8 cellular contexts compared by ENCODE assay signal in genomic region chr1:9822897-9823692, GRCh38. TPM values are rescaled to one million over a fixed set of nuclear protein-coding genes. Genes with fewer than 3 reads are reported as not detected.
DNase-seq lines count a peak whose midpoint lies in the region; ATAC-seq and TF ChIP-seq lines count a peak whose summit lies in the region.

No MANE protein-coding gene starts in this region.

- WGBS in ovary, 3 donors, result 0% methylated on average over 58 to 71 of the region's 71 CpGs

- no peaks in the 10 kb centered on the region for H3K9me3 ChIP-seq in Loucy (ENCODE audit: insufficient read depth, low read depth, low read length)
- H3K9me3 ChIP-seq in ovary, result no peaks in the 10 kb centered on the region

- H2AFZ ChIP-seq in Loucy (ENCODE audit: low read length), result peak overlapping the region; percentile 41; the same call in 1 of the 2 replicates

- peak overlapping the region; percentile 84 for H3K27ac Mint-ChIP-seq in activated T-helper 1 cell treated with anti-CD3 and anti-CD28 coated beads, Interleukin-12 subunit alpha, Interleukin-12 subunit beta, Interleukin-2, Interleukin-4 antibody, amounts not matched to agents 30 ng/mL and 10 ng/mL and 1 ng/mL, durations not matched to agents 14 hours and 24 hours and 36 hours

- H3K9ac ChIP-seq in Loucy (ENCODE audit: low read depth, low read length, poor library complexity, severe bottlenecking), result peak overlapping the region; percentile 83

- peaks cover 6% of the 10 kb centered on the region for H3K36me3 Mint-ChIP-seq in activated T-helper 1 cell treated with anti-CD3 and anti-CD28 coated beads, Interleukin-12 subunit alpha, Interleukin-12 subunit beta, Interleukin-2, Interleukin-4 antibody, amounts not matched to agents 30 ng/mL and 10 ng/mL and 1 ng/mL, durations not matched to agents 14 hours and 24 hours and 36 hours (ENCODE audit: low read depth)

- H4K20me1 ChIP-seq in Loucy (ENCODE audit: insufficient read depth, low read length, poor library complexity, severe bottlenecking), result peaks cover 34% of the 10 kb centered on the region

- ATAC-seq in GM21360 (IDR thresholded peaks at IDR 0.05; ENCODE audit: unreplicated experiment), result no peak

- no peaks in the 10 kb centered on the region for H3K27me3 ChIP-seq in Loucy (ENCODE audit: insufficient read depth, low read length, poor library complexity, severe bottlenecking)
- no peaks in the 10 kb centered on the region for H3K27me3 ChIP-seq in ovary

- peak overlapping the region; percentile 97 for H3K4me3 Mint-ChIP-seq in activated T-helper 1 cell treated with anti-CD3 and anti-CD28 coated beads, Interleukin-12 subunit alpha, Interleukin-12 subunit beta, Interleukin-2, Interleukin-4 antibody, amounts not matched to agents 30 ng/mL and 10 ng/mL and 1 ng/mL, durations not matched to agents 14 hours and 24 hours and 36 hours

- H3K9me2 ChIP-seq in Loucy (replicated peaks; ENCODE audit: low read depth, low read length), result no peaks in the 10 kb centered on the region

- no peaks in the 10 kb centered on the region for H3K36me3 ChIP-seq in Loucy (ENCODE audit: insufficient read depth, low read length)
- no peaks in the 10 kb centered on the region for H3K36me3 ChIP-seq in ovary

- H3F3A ChIP-seq in Loucy (ENCODE audit: low read depth), result peaks cover 11% of the 10 kb centered on the region; the same call in 1 of the 2 replicates

- H3K4me1 Mint-ChIP-seq in activated T-helper 1 cell treated with anti-CD3 and anti-CD28 coated beads, Interleukin-12 subunit alpha, Interleukin-12 subunit beta, Interleukin-2, Interleukin-4 antibody, amounts not matched to agents 30 ng/mL and 10 ng/mL and 1 ng/mL, durations not matched to agents 14 hours and 24 hours and 36 hours (ENCODE audit: low read depth), result peaks cover 40% of the 10 kb centered on the region

- H3K27me3 Mint-ChIP-seq in activated T-helper 1 cell treated with anti-CD3 and anti-CD28 coated beads, Interleukin-12 subunit alpha, Interleukin-12 subunit beta, Interleukin-2, Interleukin-4 antibody, amounts not matched to agents 30 ng/mL and 10 ng/mL and 1 ng/mL, durations not matched to agents 14 hours and 24 hours and 36 hours (ENCODE audit: insufficient read depth), result peaks cover 5% of the 10 kb centered on the region

- no peak for TF ChIP-seq EP300 in ovary (IDR thresholded peaks at IDR 0.05)

- no peak for TF ChIP-seq POLR2A in ovary (IDR thresholded peaks at IDR 0.05)

- H3K4me1 ChIP-seq in Loucy (ENCODE audit: insufficient read depth, low read length, poor library complexity, severe bottlenecking) (peaks cover 49% of the 10 kb centered on the region), ovary (ENCODE audit: insufficient read depth) (no peaks in the 10 kb centered on the region)

- peaks cover 52% of the 10 kb centered on the region for H3K79me2 ChIP-seq in Loucy (ENCODE audit: insufficient read depth, low read length)

- H3K4me3 ChIP-seq in Loucy (ENCODE audit: low read length, poor library complexity, severe bottlenecking), result peak overlapping the region; percentile 77
- peak overlapping the region; percentile 94 for H3K4me3 ChIP-seq in ovary

- no peaks in the 10 kb centered on the region for H3K9me3 Mint-ChIP-seq in activated T-helper 1 cell treated with anti-CD3 and anti-CD28 coated beads, Interleukin-12 subunit alpha, Interleukin-12 subunit beta, Interleukin-2, Interleukin-4 antibody, amounts not matched to agents 30 ng/mL and 10 ng/mL and 1 ng/mL, durations not matched to agents 14 hours and 24 hours and 36 hours

- TF ChIP-seq CTCF in Loucy (conservative IDR thresholded peaks at IDR 0.05; ENCODE audit: low read length) (no peak), ovary (IDR thresholded peaks at IDR 0.05) (no peak)

- DNase-seq in NCI-H82 (lab: John Stamatoyannopoulos, UW), result peak; percentile 65
- DNase-seq in NCI-H82 treated with DMSO at 0.1 percent for 48 hours (lab: John Stamatoyannopoulos, UW; ENCODE audit: unreplicated experiment), result no peak
- DNase-seq in activated T-helper 1 cell treated with anti-CD3 and anti-CD28 coated beads, Interleukin-12 subunit alpha, Interleukin-12 subunit beta, Interleukin-2, Interleukin-4 antibody, amounts not matched to agents 30 ng/mL and 10 ng/mL and 1 ng/mL, durations not matched to agents 14 hours and 24 hours and 36 hours (ENCODE audit: low spot score), result peak; percentile 20
- DNase-seq in glomerular visceral epithelial cell (ENCODE audit: extremely low spot score), result peak; percentile 26
- peak; percentile 33 to 59 (median 56) for DNase-seq in ovary
- DNase-seq in OCI-M2 (lab: John Stamatoyannopoulos, UW; ENCODE audit: unreplicated experiment), result no peak

- intact Hi-C loops in activated T-helper 1 cell treated with anti-CD3 and anti-CD28 coated beads, Interleukin-12 subunit alpha, Interleukin-12 subunit beta, Interleukin-2, Interleukin-4 antibody, amounts not matched to agents 30 ng/mL and 10 ng/mL and 1 ng/mL, durations not matched to agents 14 hours and 24 hours and 36 hours (cut with micrococcal nuclease), result loop anchor here (1.0 to 10.0 kb wide), 9 partner anchors 23 to 508 kb away; partner anchors contain the start of gene UBE4B
- intact Hi-C loops in ovary (cut with DNase I), result no loop called here

- H3K27ac ChIP-seq in ovary, result peak overlapping the region; percentile 84 to 93

- peak overlapping the region; percentile 88 for H3K4me2 ChIP-seq in Loucy (ENCODE audit: low read depth, low read length, poor library complexity, severe bottlenecking)

RNA-seq across cellular contexts. Expression of gene CLSTN1, which starts 0.7 kb away (rescaled TPM):
- total RNA-seq in activated T-helper 1 cell treated with anti-CD3 and anti-CD28 coated beads, Interleukin-12 subunit alpha, Interleukin-12 subunit beta, Interleukin-2, Interleukin-4 antibody, amounts not matched to agents 30 ng/mL and 10 ng/mL and 1 ng/mL, durations not matched to agents 14 hours and 24 hours and 36 hours, result 48.0 and 48.6 TPM in 2 replicates
- total RNA-seq in ovary, result 100 to 1,000 TPM in 5 of 7 donors, 10 to 100 TPM in 2; 70.5 to 145 (median 119) TPM
- 100 to 1,000 TPM in 1 of 2 donors, 10 to 100 TPM in 1; 84.3 to 110 TPM for polyA plus RNA-seq in ovary

Comparison
In these comparisons a context has a peak if more than half of its experiments do, and no peak if none do; other contexts are left out.
1. DNase-seq: peak in NCI-H82 (single experiment), activated T-helper 1 cell treated with anti-CD3 and anti-CD28 coated beads, Interleukin-12 subunit alpha, Interleukin-12 subunit beta, Interleukin-2, Interleukin-4 antibody, amounts not matched to agents 30 ng/mL and 10 ng/mL and 1 ng/mL, durations not matched to agents 14 hours and 24 hours and 36 hours (single experiment), glomerular visceral epithelial cell (single experiment) and ovary (5 of 5); none in NCI-H82 treated with DMSO at 0.1 percent for 48 hours (single experiment) and OCI-M2 (single experiment).